In the genomic region with DNA sequence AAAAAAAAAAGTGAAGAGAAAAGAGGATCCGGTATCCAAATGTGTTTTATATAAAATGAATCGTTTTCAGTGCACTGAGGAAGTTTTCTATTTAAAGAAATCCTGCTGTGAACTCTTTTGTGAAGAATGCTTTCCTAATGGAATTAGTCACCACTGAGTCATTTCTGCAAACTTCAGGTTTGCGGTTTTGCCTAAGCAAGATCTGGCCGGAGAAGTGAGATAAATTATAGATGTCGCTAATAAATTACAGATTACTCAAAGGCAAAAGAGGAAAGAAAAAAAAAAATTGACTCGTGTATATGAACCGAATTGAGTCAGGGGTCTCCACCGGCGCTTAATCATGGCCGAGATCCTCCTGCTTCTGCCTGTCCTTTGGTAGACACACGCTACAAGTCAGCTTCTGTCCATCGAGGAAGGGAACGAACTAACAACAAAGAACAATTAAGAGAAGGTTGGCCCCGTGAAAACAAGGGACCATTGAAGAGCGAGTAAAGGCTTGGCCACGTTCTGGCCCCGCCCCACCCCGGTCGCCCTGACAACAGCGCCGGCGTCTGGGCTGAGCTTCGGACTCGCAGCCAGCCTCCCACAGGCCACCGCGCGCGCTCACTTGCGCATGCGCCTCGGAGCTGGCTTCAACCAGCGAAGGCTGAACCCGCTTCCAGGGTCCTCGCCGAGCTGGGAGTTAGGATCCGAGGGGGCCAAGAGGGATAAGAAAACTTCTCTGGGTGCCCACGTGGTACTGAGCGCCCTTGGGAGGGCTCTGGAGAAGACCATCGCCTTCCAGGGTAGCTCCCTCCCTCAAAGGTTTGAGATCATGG, we compare ENCODE assay signal across 8 cellular contexts. TPM values are rescaled to one million over a fixed set of nuclear protein-coding genes. Genes with fewer than 3 reads are reported as not detected.
DNase-seq lines count a peak whose midpoint lies in the region; ATAC-seq and TF ChIP-seq lines count a peak whose summit lies in the region.

No MANE protein-coding gene starts in this region.

- H3K9me3 ChIP-seq in iPS DF 6.9 (ENCODE audit: control insufficient read depth, insufficient read depth, low read length) (no peaks in the 10 kb centered on the region), sigmoid colon (no peaks in the 10 kb centered on the region)

- ATAC-seq in GM18520 (IDR thresholded peaks at IDR 0.05; ENCODE audit: unreplicated experiment) (peak; percentile 97), HG03064 (IDR thresholded peaks at IDR 0.05; ENCODE audit: low read depth, unreplicated experiment) (peak; percentile 81)

- H3K4me3 ChIP-seq in brain microvascular endothelial cell (ENCODE audit: low read depth, low read length) = peak overlapping the region; percentile 68
- peak overlapping the region; percentile 12; the same call in 1 of the 2 replicates for H3K4me3 ChIP-seq in iPS DF 6.9 (ENCODE audit: low read length)
- H3K4me3 ChIP-seq in sigmoid colon = peak overlapping the region; percentile 46 to 57 (median 52)

- TF ChIP-seq CTCF in 22Rv1 (IDR thresholded peaks at IDR 0.05) (no peak), brain microvascular endothelial cell (IDR thresholded peaks at IDR 0.05; ENCODE audit: low read depth, low read length, missing control alignments) (no peak), sigmoid colon (IDR thresholded peaks at IDR 0.05) (no peak)

- H3K27me3 ChIP-seq in brain microvascular endothelial cell (replicated peaks) = no peaks in the 10 kb centered on the region
- H3K27me3 ChIP-seq in iPS DF 6.9 (ENCODE audit: control insufficient read depth, insufficient read depth, low read length) = no peaks in the 10 kb centered on the region
- no peaks in the 10 kb centered on the region for H3K27me3 ChIP-seq in sigmoid colon

- peak in 1 of 4 donors; percentile 68 for TF ChIP-seq EP300 in sigmoid colon (IDR thresholded peaks at IDR 0.05)

- H3K27ac ChIP-seq in 22Rv1 (peak overlapping the region; percentile 80), brain microvascular endothelial cell (peak overlapping the region; percentile 96), iPS DF 6.9 (ENCODE audit: low read length) (no peak overlapping the region), sigmoid colon (peak overlapping the region; percentile 85 to 93 (median 86))

- intact Hi-C loops in sigmoid colon (cut with DNase I) = loop anchor here (2.0 kb wide), 1 partner anchor 15 kb away; a partner anchor contains a TSS

- DNase-seq in NCI-H2107 treated with DMSO at 0.1 percent for 48 hours (lab: John Stamatoyannopoulos, UW; ENCODE audit: unreplicated experiment) = peak; percentile 90
- DNase-seq in UCSD-AML1 (lab: John Stamatoyannopoulos, UW; ENCODE audit: unreplicated experiment) = peak; percentile 97
- DNase-seq in brain microvascular endothelial cell = peak; percentile 93
- DNase-seq in iPS DF 6.9 (ENCODE audit: low read depth, low spot score) = peak; percentile 85
- DNase-seq in sigmoid colon = peak; percentile 97

- H3K36me3 ChIP-seq in brain microvascular endothelial cell (replicated peaks) = no peaks in the 10 kb centered on the region
- no peaks in the 10 kb centered on the region for H3K36me3 ChIP-seq in iPS DF 6.9 (ENCODE audit: control insufficient read depth, insufficient read depth, low read length)
- H3K36me3 ChIP-seq in sigmoid colon = no peaks in the 10 kb centered on the region

- TF ChIP-seq POLR2A in sigmoid colon (IDR thresholded peaks at IDR 0.05) = peak in 1 of 2 donors; percentile 42

- in situ Hi-C loops in brain microvascular endothelial cell (cut with HindIII; ENCODE audit: low pct_ligation_motif_present, low sequenced_read_pairs) = no loop called here

- no peaks in the 10 kb centered on the region for H3K4me1 ChIP-seq in iPS DF 6.9 (ENCODE audit: control insufficient read depth, insufficient read depth, low read length)
- H3K4me1 ChIP-seq in sigmoid colon = peaks cover 0 to 23% (median 15%) of the 10 kb centered on the region in 4 donors

- no CpG with 5 or more reads among the region's 39 CpGs for WGBS in iPS DF 6.9 (ENCODE audit: insufficient coverage, insufficient read length)
- 1% methylated on average over 39 of the region's 39 CpGs for WGBS in sigmoid colon, 2 donors

RNA-seq across cellular contexts. Expression of a gene that starts 33.0 kb away (rescaled TPM):
- 10 to 100 TPM; 26.2 to 70.9 (median 41.3) TPM for total RNA-seq in sigmoid colon
- polyA plus RNA-seq in sigmoid colon = 10 to 100 TPM in 2 of 3 donors, 1 to 10 TPM in 1; 5.8 to 27.4 (median 12.0) TPM

RNA-seq across cellular contexts. Expression of a gene that starts 42.9 kb away (rescaled TPM):
- 100 to 1,000 TPM; 139 to 229 (median 198) TPM for total RNA-seq in sigmoid colon
- 100 to 1,000 TPM; 105 to 133 (median 113) TPM for polyA plus RNA-seq in sigmoid colon

Comparison
In these comparisons a context has a peak if more than half of its experiments do, and no peak if none do; other contexts are left out.
1. H3K4me3 ChIP-seq: peak in every context shown above with its lines; median percentile 68 in brain microvascular endothelial cell; 52 in sigmoid colon; 12 in iPS DF 6.9.